In genomic region chr14:59583755-59584154, GRCh38 we compare ENCODE assay signal across 9 cellular contexts. TPM values are rescaled to one million over a fixed set of nuclear protein-coding genes. Genes with fewer than 3 reads are reported as not detected.
DNase-seq lines count a peak whose midpoint lies in the region; ATAC-seq, FAIRE-seq and TF ChIP-seq lines count a peak whose summit lies in the region.
"Had no signal": no experiment of that assay in that cellular context is flagged by ENCODE, and none has a peak within 500 bp of the region (broad histone marks: within the 10 kb centered on the region; RNA-seq: fewer than 3 reads in every experiment).

No MANE protein-coding gene starts in this region.

- peak in 1 of 2 experiments; percentile 8 for DNase-seq in A549 (ENCODE audit: low read depth in 1 of 2, low spot score in 1 of 2)
- peak; percentile 19 for DNase-seq in GM03348 (ENCODE audit: low spot score)
- peak; percentile 38 for DNase-seq in RKO (ENCODE audit: low spot score)
- peak; percentile 15 for DNase-seq in fibroblast of peridontal ligament (ENCODE audit: extremely low read depth)
- no peak for DNase-seq in kidney
- DNase-seq in small intestine: no peak
- no peak for DNase-seq in NK-92 (lab: John Stamatoyannopoulos, UW; ENCODE audit: unreplicated experiment)
- DNase-seq: naive thymus-derived CD4-positive, alpha-beta T cell had no signal

- POLR2A ChIA-PET in A549 (lab: Yijun Ruan, JAX): no interaction called here

- H3K9me3 ChIP-seq in A549: no peaks in the 10 kb centered on the region
- no peaks in the 10 kb centered on the region for H3K9me3 ChIP-seq in kidney (ENCODE audit: control insufficient read depth in 1 of 2, low read length in 2 of 2)
- H3K9me3 ChIP-seq in small intestine (ENCODE audit: control insufficient read depth, low read depth): no peaks in the 10 kb centered on the region

- TF ChIP-seq CTCF in A549 (IDR thresholded peaks at IDR 0.05) (no peak), kidney (IDR thresholded peaks at IDR 0.05; ENCODE audit: borderline replicate concordance, extremely low read depth, insufficient read depth) (no peak)

- no peaks in the 10 kb centered on the region for H3K27me3 ChIP-seq in small intestine (ENCODE audit: control insufficient read depth in 2 of 2, insufficient read depth in 2 of 2, low read length in 2 of 2)

- H3K9ac ChIP-seq in kidney (ENCODE audit: low read length in 2 of 2): no peak overlapping the region

- CTCF ChIA-PET in A549 (lab: Yijun Ruan, JAX): interaction anchor here (1.2 kb wide), 1 partner anchor 14 kb away, joined by 5 read pairs; no protein-coding TSS in a partner anchor

- no peak for TF ChIP-seq RAD21 in A549 (conservative IDR thresholded peaks at IDR 0.05 in 1 of 2, IDR thresholded peaks at IDR 0.05 in 1 of 2)

- TF ChIP-seq POLR2A in A549 (IDR thresholded peaks at IDR 0.05; ENCODE audit: low read length): no peak

- H3K4me3 ChIP-seq in A549: no peak overlapping the region
- H3K4me3 ChIP-seq in kidney (ENCODE audit: low read length in 2 of 2): no peak overlapping the region
- no peak overlapping the region for H3K4me3 ChIP-seq in small intestine (ENCODE audit: low read depth in 1 of 2, low read length in 2 of 2)

- 68% methylated on average over 2 of the region's 2 CpGs for WGBS in A549 (ENCODE audit: missing lambda C conversion rate)
- 48 to 77% (median 51%) methylated on average over 2 of the region's 2 CpGs for WGBS in small intestine, 3 donors

- no peak for FAIRE-seq in A549 (lab: Jason Lieb, UNC)
- no peak for FAIRE-seq in kidney (lab: Jason Lieb, UNC)
- FAIRE-seq in small intestine (lab: Jason Lieb, UNC): no peak

- H3K4me1 ChIP-seq in A549: no peaks in the 10 kb centered on the region
- no peaks in the 10 kb centered on the region for H3K4me1 ChIP-seq in kidney (ENCODE audit: control insufficient read depth in 1 of 2, insufficient read depth in 1 of 2, low read depth in 1 of 2, low read length in 2 of 2)
- no peaks in the 10 kb centered on the region for H3K4me1 ChIP-seq in small intestine (ENCODE audit: control insufficient read depth in 2 of 2, insufficient read depth in 1 of 2, low read depth in 1 of 2, low read length in 1 of 2)

- no peaks in the 10 kb centered on the region for H3K36me3 ChIP-seq in kidney (ENCODE audit: control insufficient read depth in 1 of 2, insufficient read depth in 2 of 2, low read length in 2 of 2)
- no peaks in the 10 kb centered on the region for H3K36me3 ChIP-seq in small intestine (ENCODE audit: control insufficient read depth in 2 of 2, insufficient read depth in 2 of 2, low read length in 2 of 2)

- no peak for TF ChIP-seq EP300 in A549 (IDR thresholded peaks at IDR 0.05)

- intact Hi-C loops in kidney (cut with DNase I): no loop called here

- H3K4me2 ChIP-seq in A549: no peak overlapping the region

- H3K27ac ChIP-seq in A549: no peak overlapping the region
- H3K27ac ChIP-seq in kidney (ENCODE audit: low read depth in 2 of 2, low read length in 2 of 2): no peak overlapping the region
- no peak overlapping the region for H3K27ac ChIP-seq in small intestine (ENCODE audit: low read depth in 1 of 2, low read length in 1 of 2)

- ATAC-seq in A549 (peak; percentile 41 to 62; a peak in 3 of 6 replicates), GM19351 (IDR thresholded peaks at IDR 0.05; ENCODE audit: unreplicated experiment) (no peak)
- ATAC-seq: naive thymus-derived CD4-positive, alpha-beta T cell had no signal

TF ChIP-seq in A549, 52 proteins besides CTCF, POLR2A, EP300 and RAD21:
- TF ChIP-seq RNF2 (IDR thresholded peaks at IDR 0.05; ENCODE audit: borderline replicate concordance, low read depth) (no peak), GATA3 (IDR thresholded peaks at IDR 0.05; ENCODE audit: borderline replicate concordance) (no peak), CHD2 (IDR thresholded peaks at IDR 0.05; ENCODE audit: low read length, partially characterized antibody) (no peak), ZSCAN20 (CRISPR knock-in tag; IDR thresholded peaks at IDR 0.05) (no peak), BCL3 (IDR thresholded peaks at IDR 0.05) (no peak), KDM1A (IDR thresholded peaks at IDR 0.05; ENCODE audit: low read depth) (no peak), FOSL2 (IDR thresholded peaks at IDR 0.05) (no peak), FOSL2 (CRISPR knock-in tag; IDR thresholded peaks at IDR 0.05) (no peak)

RNA-seq across cellular contexts. Expression of gene CCDC175, which starts 7.1 kb away (rescaled TPM):
- polyA plus RNA-seq in A549 (2011; rRNA removed): not detected in 2 replicates
- not detected in 2 replicates for polyA plus RNA-seq in A549 (2012; cell fraction: cytosol; rRNA removed)
- polyA plus RNA-seq in A549 (2012; cell fraction: nucleus; rRNA removed): not detected in 2 replicates
- not detected in 3 replicates for polyA plus RNA-seq in A549 (2017; fragmentation: RNase III; extraction: RNeasy Plus Mini Kit Qiagen cat#74134 plus additional on column Dnase treatment)
- not detected in 2 replicates for polyA minus RNA-seq in A549 (2011; rRNA and poly(A)+ RNA removed)
- not detected for total RNA-seq in kidney
- not detected for polyA plus RNA-seq in kidney (ENCODE audit: insufficient read depth, low read depth, low replicate concordance)
- not detected for polyA plus RNA-seq in small intestine
- total RNA-seq: naive thymus-derived CD4-positive, alpha-beta T cell had no signal
- polyA plus RNA-seq: naive thymus-derived CD4-positive, alpha-beta T cell had no signal

Comparison
In these comparisons a context has a peak if more than half of its experiments do, and no peak if none do; other contexts are left out.
1. DNase-seq: peak in GM03348 (single experiment), RKO (single experiment) and fibroblast of peridontal ligament (single experiment); none in kidney (single experiment), small intestine (single experiment) and NK-92 (single experiment).